In genomic region chr1:78061825-78062523, GRCh38 we compare ENCODE assay signal across 16 cellular contexts. TPM values are rescaled to one million over a fixed set of nuclear protein-coding genes. Genes with fewer than 3 reads are reported as not detected.
DNase-seq lines count a peak whose midpoint lies in the region; ATAC-seq and TF ChIP-seq lines count a peak whose summit lies in the region.
"Had no signal": no experiment of that assay in that cellular context is flagged by ENCODE, and none has a peak within 500 bp of the region (broad histone marks: within the 10 kb centered on the region; RNA-seq: fewer than 3 reads in every experiment).

No MANE protein-coding gene starts in this region.

- H3K27me3 ChIP-seq in mammary epithelial cell (ENCODE audit: insufficient read depth, low read length) (no peaks in the 10 kb centered on the region), heart right ventricle (no peaks in the 10 kb centered on the region), spleen (replicated peaks in 1 of 7) (no peaks in the 10 kb centered on the region)
- H3K27me3 ChIP-seq: tibial nerve had no signal

- no peaks in the 10 kb centered on the region for H3K27me3 Mint-ChIP-seq in MCF 10A (ENCODE audit: insufficient read depth, unreplicated experiment)

- no peak overlapping the region for H3K9ac ChIP-seq in mammary epithelial cell (ENCODE audit: insufficient read depth, low read length)

- no peak overlapping the region for H3K27ac Mint-ChIP-seq in MCF 10A (ENCODE audit: low read depth, unreplicated experiment)
- H3K27ac Mint-ChIP-seq: activated CD8-positive, alpha-beta memory T cell treated with anti-CD3 and anti-CD28 coated beads, Interleukin-2, amount 10 ng/mL, durations not matched to agents 7 days and 5 days; activated naive CD4-positive, alpha-beta T cell treated with anti-CD3 and anti-CD28 coated beads, Interleukin-2, amount 50 U/mL, for 24 hours; nephron had no signal

- WGBS in mammary epithelial cell (ENCODE audit: low coverage, missing lambda C conversion rate) = 63% methylated on average over 2 of the region's 2 CpGs
- 49 to 59% methylated on average over 2 of the region's 2 CpGs for WGBS in heart right ventricle, 2 donors
- WGBS in spleen, 5 donors = 78 to 86% (median 82%) methylated on average over 2 of the region's 2 CpGs

- CTCF ChIA-PET in mammary epithelial cell (lab: Charles Lee; ENCODE audit: low non-redundant PET) (interaction anchor here (0.7 kb wide), 1 partner anchor 34 kb away, joined by 9 read pairs; no protein-coding TSS in a partner anchor), MCF 10A (lab: Yijun Ruan, JAX) (interaction anchor here (0.7 to 1.0 kb wide), 2 partner anchors 8 to 10 kb away, joined by 3 read pairs; no protein-coding TSS in a partner anchor)

- H3K4me3 ChIP-seq in mammary epithelial cell (replicated peaks in 1 of 3; ENCODE audit: insufficient read depth in 1 of 3, low read depth in 2 of 3, low read length in 3 of 3) (no peak overlapping the region), astrocyte of the spinal cord (ENCODE audit: low read depth, low read length) (no peak overlapping the region), heart right ventricle (no peak overlapping the region), spleen (no peak overlapping the region)
- H3K4me3 ChIP-seq: tibial nerve had no signal

- intact Hi-C loops in mammary epithelial cell (cut with micrococcal nuclease) (no loop called here), MCF 10A (cut with micrococcal nuclease) (no loop called here), heart right ventricle (cut with DNase I) (no loop called here), spleen (cut with DNase I; ENCODE audit: low total_unique reads) (no loop called here), head of caudate nucleus (cut with DNase I) (no loop called here)

- peak in 6 of 8 donors; percentile 33 to 70 (median 47) for ATAC-seq in heart right ventricle
- ATAC-seq in HG02678 (IDR thresholded peaks at IDR 0.05; ENCODE audit: unreplicated experiment) = no peak
- ATAC-seq: activated CD8-positive, alpha-beta memory T cell treated with anti-CD3 and anti-CD28 coated beads, Interleukin-2, amount 10 ng/mL, durations not matched to agents 7 days and 5 days had no signal

- dilution Hi-C loops in mammary epithelial cell (cut with HindIII; ENCODE audit: low sequenced_read_pairs) = no loop called here

- H3K9me3 Mint-ChIP-seq in MCF 10A (ENCODE audit: unreplicated experiment) = no peaks in the 10 kb centered on the region
- H3K9me3 Mint-ChIP-seq: activated naive CD4-positive, alpha-beta T cell treated with anti-CD3 and anti-CD28 coated beads, Interleukin-2, amount 50 U/mL, for 24 hours; nephron had no signal

- H3K4me3 Mint-ChIP-seq in MCF 10A (ENCODE audit: unreplicated experiment) = no peak overlapping the region
- H3K4me3 Mint-ChIP-seq: activated CD8-positive, alpha-beta memory T cell treated with anti-CD3 and anti-CD28 coated beads, Interleukin-2, amount 10 ng/mL, durations not matched to agents 7 days and 5 days; activated naive CD4-positive, alpha-beta T cell treated with anti-CD3 and anti-CD28 coated beads, Interleukin-2, amount 50 U/mL, for 24 hours; nephron had no signal

- no peaks in the 10 kb centered on the region for H3K4me1 Mint-ChIP-seq in MCF 10A (ENCODE audit: insufficient read depth, unreplicated experiment)
- H3K4me1 Mint-ChIP-seq: activated naive CD4-positive, alpha-beta T cell treated with anti-CD3 and anti-CD28 coated beads, Interleukin-2, amount 50 U/mL, for 24 hours had no signal

- no peaks in the 10 kb centered on the region for H3K9me3 ChIP-seq in mammary epithelial cell (replicated peaks; ENCODE audit: insufficient read depth, low read length)
- H3K9me3 ChIP-seq in heart right ventricle = peaks cover 0 to 4% (median 0%) of the 10 kb centered on the region in 11 donors
- no peaks in the 10 kb centered on the region for H3K9me3 ChIP-seq in spleen
- H3K9me3 ChIP-seq: tibial nerve had no signal

- H3K36me3 Mint-ChIP-seq in MCF 10A (ENCODE audit: insufficient read depth, unreplicated experiment) = no peaks in the 10 kb centered on the region
- H3K36me3 Mint-ChIP-seq: activated naive CD4-positive, alpha-beta T cell treated with anti-CD3 and anti-CD28 coated beads, Interleukin-2, amount 50 U/mL, for 24 hours had no signal

- no peaks in the 10 kb centered on the region for H3K79me2 ChIP-seq in mammary epithelial cell (ENCODE audit: insufficient read depth, low read length)

- DNase-seq in mammary epithelial cell (peak; percentile 49), MCF 10A (ENCODE audit: unreplicated experiment) (no peak), astrocyte of the spinal cord (ENCODE audit: low read depth, low spot score) (peak; percentile 95), heart right ventricle (no peak), spleen (no peak), cerebellum (ENCODE audit: low spot score) (no peak), head of caudate nucleus (no peak)
- DNase-seq: 8988T; activated CD8-positive, alpha-beta memory T cell treated with anti-CD3 and anti-CD28 coated beads, Interleukin-2, amount 10 ng/mL, durations not matched to agents 7 days and 5 days; DND-41; Karpas-422; small intestine had no signal

- H3K4me1 ChIP-seq in mammary epithelial cell (ENCODE audit: insufficient read depth, low read length) (peaks cover 9% of the 10 kb centered on the region), heart right ventricle (peaks cover 0 to 19% (median 11%) of the 10 kb centered on the region in 9 donors), spleen (peaks cover 0 to 13% (median 0%) of the 10 kb centered on the region in 6 donors)
- H3K4me1 ChIP-seq: tibial nerve had no signal

- no peak for TF ChIP-seq POLR2A in spleen (IDR thresholded peaks at IDR 0.05)

- no peaks in the 10 kb centered on the region for H3K36me3 ChIP-seq in mammary epithelial cell (ENCODE audit: insufficient read depth, low read length)
- no peaks in the 10 kb centered on the region for H3K36me3 ChIP-seq in heart right ventricle
- H3K36me3 ChIP-seq in spleen = no peaks in the 10 kb centered on the region
- H3K36me3 ChIP-seq: tibial nerve had no signal

- in situ Hi-C loops in mammary epithelial cell (cut with MboI; ENCODE audit: low sequenced_read_pairs in 2 of 2) (no loop called here), astrocyte of the spinal cord (cut with HindIII; ENCODE audit: low sequenced_read_pairs) (no loop called here)

- POLR2A ChIA-PET in MCF 10A (lab: Yijun Ruan, JAX) = interaction anchor here (1.4 kb wide), 1 partner anchor 9 kb away, joined by 5 read pairs; no protein-coding TSS in a partner anchor

- H4K20me1 ChIP-seq in mammary epithelial cell (ENCODE audit: insufficient read depth, low read length) = no peaks in the 10 kb centered on the region

- BruUV-seq in mammary epithelial cell (replicated peaks; lab: Mats Ljungman, UMichigan) (no TSS peak), MCF 10A (replicated peaks; lab: Mats Ljungman, UMichigan) (no TSS peak)

- H3K4me2 ChIP-seq in mammary epithelial cell (ENCODE audit: insufficient read depth, low read depth, low read length) = no peak overlapping the region

- H3K27ac ChIP-seq in mammary epithelial cell (ENCODE audit: insufficient read depth, low read depth, low read length) (peak overlapping the region; percentile 5), heart right ventricle (peak overlapping the region in 5 of 10 donors; percentile 11 to 47 (median 33)), spleen (peak overlapping the region in 6 of 8 donors; percentile 1 to 66 (median 44))
- H3K27ac ChIP-seq: tibial nerve had no signal

- H2AFZ ChIP-seq in mammary epithelial cell (ENCODE audit: low read depth, low read length) = no peak overlapping the region

- TF ChIP-seq CTCF in mammary epithelial cell (conservative IDR thresholded peaks at IDR 0.05 in 1 of 2, IDR thresholded peaks at IDR 0.05 in 1 of 2; ENCODE audit: extremely low read depth in 1 of 2, insufficient read depth in 1 of 2, low read depth in 1 of 2, low read length in 2 of 2) (no peak), MCF 10A (IDR thresholded peaks at IDR 0.05; ENCODE audit: unreplicated experiment) (no peak), astrocyte of the spinal cord (IDR thresholded peaks at IDR 0.05; ENCODE audit: low read depth, low read length) (no peak), heart right ventricle (IDR thresholded peaks at IDR 0.05) (no peak), spleen (IDR thresholded peaks at IDR 0.05 in 8 of 11, conservative IDR thresholded peaks at IDR 0.05 in 3 of 11) (no peak)

RNA-seq across cellular contexts. Expression of gene GIPC2, which starts 16.2 kb away (rescaled TPM):
- total RNA-seq in mammary epithelial cell (under 1 TPM in 1 of 2 donors, not detected in 1; under 0.01 TPM), MCF 10A (2022) (0.07 TPM in 1 of 2 replicates, not detected in the other), heart right ventricle (1 to 10 TPM; 1.3 to 7.4 (median 3.7) TPM), spleen (10 to 100 TPM; 27.9 to 49.9 (median 43.7) TPM), cerebellum (0.64 TPM)
- polyA plus RNA-seq in mammary epithelial cell (not detected), heart right ventricle (1 to 10 TPM; 1.8 to 2.9 TPM), spleen (10 to 100 TPM in 2 of 3 donors, 1 to 10 TPM in 1; 5.5 to 26.4 (median 11.8) TPM)
- not detected for polyA minus RNA-seq in mammary epithelial cell

RNA-seq across cellular contexts. Expression of gene DNAJB4, which starts 57.2 kb away (rescaled TPM):
- 10 to 100 TPM; 15.6 to 25.3 TPM for total RNA-seq in mammary epithelial cell
- polyA plus RNA-seq in mammary epithelial cell = 6.2 TPM
- 7.1 TPM for polyA minus RNA-seq in mammary epithelial cell
- total RNA-seq in MCF 10A (2022) = 28.5 and 33.5 TPM in 2 replicates
- total RNA-seq in heart right ventricle = 100 to 1,000 TPM in 6 of 10 donors, 10 to 100 TPM in 4; 72.4 to 178 (median 141) TPM
- 10 to 100 TPM; 38.5 to 58.8 TPM for polyA plus RNA-seq in heart right ventricle
- 10 to 100 TPM; 39.9 to 66.2 (median 57.9) TPM for total RNA-seq in spleen
- polyA plus RNA-seq in spleen = 10 to 100 TPM; 10.5 to 29.5 (median 11.4) TPM
- total RNA-seq in cerebellum = 39.1 TPM

Comparison
In these comparisons a context has a peak if more than half of its experiments do, and no peak if none do; other contexts are left out.
1. DNase-seq: peak in mammary epithelial cell (single experiment) and astrocyte of the spinal cord (single experiment); none in MCF 10A (single experiment), heart right ventricle (0 of 2), spleen (single experiment), cerebellum (single experiment) and head of caudate nucleus (0 of 42).